8 cellular contexts compared by ENCODE assay signal in the genomic region with DNA sequence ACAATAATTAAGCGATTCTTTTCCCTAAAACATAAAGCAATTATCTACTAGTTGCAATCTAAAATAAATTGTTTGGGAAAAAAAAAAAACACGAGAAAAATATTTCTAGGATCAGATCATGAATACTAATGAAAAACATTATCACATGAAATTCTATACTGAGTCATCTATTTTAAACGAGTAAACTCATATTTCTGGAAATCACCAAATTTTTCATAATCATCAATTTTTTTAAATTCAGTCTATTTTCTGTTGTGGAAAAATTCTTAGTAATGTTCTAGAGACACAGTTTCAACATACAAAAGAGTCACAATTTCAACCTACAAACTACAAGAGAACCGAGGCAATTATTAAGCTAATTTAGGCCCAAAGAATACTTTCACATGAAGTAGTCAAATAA.
"Had no signal": no experiment of that assay in that cellular context is flagged by ENCODE, and none has a peak within 500 bp of the region (broad histone marks: within the 10 kb centered on the region; RNA-seq: fewer than 3 reads in every experiment).

No MANE protein-coding gene starts in this region.

- H3K4me3 ChIP-seq: GM12878 had no signal

- ATAC-seq: GM12878 had no signal

- FAIRE-seq: G401.6, GM12878, GM12891, GM12892, GM18507, GM19239 had no signal

- DNase-seq: GDM1, GF-D8 had no signal
